In the genomic region with DNA sequence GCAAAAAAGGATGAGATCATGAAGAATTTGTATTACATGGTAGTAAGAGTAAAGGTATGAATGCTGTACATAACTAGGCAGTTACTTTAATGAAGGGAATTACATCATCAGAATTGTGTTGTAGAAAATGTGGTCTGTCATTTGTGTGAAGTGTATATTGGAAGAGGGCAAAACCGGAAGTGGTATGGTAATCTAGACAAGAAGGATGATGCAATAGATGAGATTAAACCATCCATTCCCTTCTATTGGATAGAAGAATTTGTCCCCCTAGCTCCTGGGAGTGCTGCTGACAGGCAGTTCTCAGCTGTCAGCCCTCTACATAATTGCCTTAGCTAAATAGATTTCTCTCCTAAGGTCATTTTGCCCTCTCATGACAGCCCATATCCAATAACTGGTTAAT, we compare ENCODE assay signal across 2 cellular contexts.
TF ChIP-seq lines count a peak whose summit lies in the region.

No MANE protein-coding gene starts in this region.

TF ChIP-seq in IMR-90, 13 proteins besides CTCF, POLR2A, EP300 and RAD21:
- no peak for TF ChIP-seq RFX5 (IDR thresholded peaks at IDR 0.05; ENCODE audit: low read depth, low read length)
- peak; percentile 70 for TF ChIP-seq CEBPB (IDR thresholded peaks at IDR 0.05; ENCODE audit: low read depth, low read length)

TF ChIP-seq in K562, 482 proteins besides CTCF, POLR2A, EP300 and RAD21:
- TF ChIP-seq, protein P1, sequence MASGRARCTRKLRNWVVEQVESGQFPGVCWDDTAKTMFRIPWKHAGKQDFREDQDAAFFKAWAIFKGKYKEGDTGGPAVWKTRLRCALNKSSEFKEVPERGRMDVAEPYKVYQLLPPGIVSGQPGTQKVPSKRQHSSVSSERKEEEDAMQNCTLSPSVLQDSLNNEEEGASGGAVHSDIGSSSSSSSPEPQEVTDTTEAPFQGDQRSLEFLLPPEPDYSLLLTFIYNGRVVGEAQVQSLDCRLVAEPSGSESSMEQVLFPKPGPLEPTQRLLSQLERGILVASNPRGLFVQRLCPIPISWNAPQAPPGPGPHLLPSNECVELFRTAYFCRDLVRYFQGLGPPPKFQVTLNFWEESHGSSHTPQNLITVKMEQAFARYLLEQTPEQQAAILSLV (tag; IDR thresholded peaks at IDR 0.05) = peak; percentile 38; the same call in 1 of the 2 replicates
- TF ChIP-seq CEBPG (CRISPR knock-in tag; IDR thresholded peaks at IDR 0.05) = no peak
- peak; percentile 77 to 85 for TF ChIP-seq CEBPG (tag; conservative IDR thresholded peaks at IDR 0.05 in 1 of 2, IDR thresholded peaks at IDR 0.05 in 1 of 2)
- peak in 1 of 2 experiments; percentile 39; a peak in 1 of 4 replicates for TF ChIP-seq TRIM24 (IDR thresholded peaks at IDR 0.05)
- TF ChIP-seq CEBPB (tag; IDR thresholded peaks at IDR 0.05) = peak; percentile 71
- TF ChIP-seq ATF7 (IDR thresholded peaks at IDR 0.05) = peak; percentile 19; the same call in 1 of the 2 replicates
- TF ChIP-seq ZNF324 (CRISPR knock-in tag; IDR thresholded peaks at IDR 0.05) = peak; percentile 50; the same call in 1 of the 2 replicates
- TF ChIP-seq, protein P2, sequence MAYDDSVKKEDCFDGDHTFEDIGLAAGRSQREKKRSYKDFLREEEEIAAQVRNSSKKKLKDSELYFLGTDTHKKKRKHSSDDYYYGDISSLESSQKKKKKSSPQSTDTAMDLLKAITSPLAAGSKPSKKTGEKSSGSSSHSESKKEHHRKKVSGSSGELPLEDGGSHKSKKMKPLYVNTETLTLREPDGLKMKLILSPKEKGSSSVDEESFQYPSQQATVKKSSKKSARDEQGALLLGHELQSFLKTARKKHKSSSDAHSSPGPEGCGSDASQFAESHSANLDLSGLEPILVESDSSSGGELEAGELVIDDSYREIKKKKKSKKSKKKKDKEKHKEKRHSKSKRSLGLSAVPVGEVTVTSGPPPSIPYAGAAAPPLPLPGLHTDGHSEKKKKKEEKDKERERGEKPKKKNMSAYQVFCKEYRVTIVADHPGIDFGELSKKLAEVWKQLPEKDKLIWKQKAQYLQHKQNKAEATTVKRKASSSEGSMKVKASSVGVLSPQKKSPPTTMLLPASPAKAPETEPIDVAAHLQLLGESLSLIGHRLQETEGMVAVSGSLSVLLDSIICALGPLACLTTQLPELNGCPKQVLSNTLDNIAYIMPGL (CRISPR knock-in tag; IDR thresholded peaks at IDR 0.05) = no peak
- no peak for TF ChIP-seq ELF2 (CRISPR knock-in tag; IDR thresholded peaks at IDR 0.05)
- TF ChIP-seq, protein P3, sequence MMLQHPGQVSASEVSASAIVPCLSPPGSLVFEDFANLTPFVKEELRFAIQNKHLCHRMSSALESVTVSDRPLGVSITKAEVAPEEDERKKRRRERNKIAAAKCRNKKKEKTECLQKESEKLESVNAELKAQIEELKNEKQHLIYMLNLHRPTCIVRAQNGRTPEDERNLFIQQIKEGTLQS (IDR thresholded peaks at IDR 0.05) = peak; percentile 78
- TF ChIP-seq, protein P3 (CRISPR knock-in tag; conservative IDR thresholded peaks at IDR 0.05) = no peak
